8 cellular contexts compared by ENCODE assay signal in the genomic region with DNA sequence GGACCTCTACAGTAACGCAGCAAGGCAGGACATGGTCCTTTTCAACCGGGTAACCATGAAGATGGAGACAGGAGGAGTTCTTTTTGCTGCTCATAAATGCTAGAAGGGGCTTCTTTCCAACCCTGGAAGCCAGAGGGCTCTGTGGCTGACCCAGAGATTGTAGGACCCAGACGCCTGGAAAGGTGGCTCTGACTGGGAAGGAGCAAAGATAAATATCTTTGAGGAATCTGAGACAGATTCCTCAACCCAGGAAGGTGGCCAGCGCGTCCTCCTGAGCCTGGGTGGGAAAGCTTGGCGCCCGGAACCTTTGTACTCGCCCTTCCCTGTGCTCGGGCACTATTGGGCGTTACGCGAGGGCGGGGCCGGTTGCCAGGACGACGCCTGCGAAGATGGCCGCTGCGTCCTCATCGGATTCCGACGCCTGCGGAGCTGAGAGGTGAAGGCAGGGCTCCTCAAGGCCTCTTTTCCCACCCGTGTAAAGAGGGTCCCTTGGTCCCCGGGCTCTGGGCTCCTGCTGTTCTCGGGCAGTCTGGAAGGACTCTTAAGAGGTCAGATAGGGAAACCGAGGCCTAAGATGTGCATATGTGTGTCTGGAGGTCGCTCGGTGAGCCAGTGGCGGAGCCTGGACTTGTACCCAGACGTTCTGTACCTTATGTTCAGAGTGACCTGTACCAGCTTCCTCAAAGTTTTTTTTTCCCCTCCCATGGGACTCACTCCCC. TPM values are rescaled to one million over a fixed set of nuclear protein-coding genes. Genes with fewer than 3 reads are reported as not detected.
DNase-seq lines count a peak whose midpoint lies in the region; ATAC-seq, FAIRE-seq and TF ChIP-seq lines count a peak whose summit lies in the region.

A gene (plus strand): TSS at position 365 of the 719 bp plus-strand sequence. CDS start 25 bp downstream, at position 390.

- H3K4me1 ChIP-seq in naive thymus-derived CD4-positive, alpha-beta T cell (ENCODE audit: control insufficient read depth in 2 of 2, insufficient read depth in 2 of 2, low read length in 2 of 2), result peaks cover 6 to 10% of the 10 kb centered on the region in 2 donors

- ATAC-seq in GM21390 (IDR thresholded peaks at IDR 0.05; ENCODE audit: unreplicated experiment), result peak; percentile 86
- ATAC-seq in naive thymus-derived CD4-positive, alpha-beta T cell, result peak; percentile 98
- peak; percentile 97 for ATAC-seq in stimulated activated effector memory CD8-positive, alpha-beta T cell treated with anti-CD3 and anti-CD28 coated beads, Interleukin-12 subunit alpha, Interleukin-12 subunit beta, amount 100 ng/mL, for 72 hours

- no peaks in the 10 kb centered on the region for H3K27me3 Mint-ChIP-seq in naive thymus-derived CD4-positive, alpha-beta T cell

- POLR2A ChIA-PET in naive thymus-derived CD4-positive, alpha-beta T cell (lab: Charles Lee), result interaction anchor here (0.6 to 1.7 kb wide), 6 partner anchors 9 to 1150 kb away, joined by 3 to 8 read pairs (median 4); a partner anchor contains a TSS

- peak within 1 kb of the TSS; percentile 86 to 95 (median 90) for H3K4me3 Mint-ChIP-seq in naive thymus-derived CD4-positive, alpha-beta T cell
- peak within 1 kb of the TSS; percentile 84 for H3K4me3 Mint-ChIP-seq in stimulated activated effector memory CD8-positive, alpha-beta T cell treated with anti-CD3 and anti-CD28 coated beads, Interleukin-12 subunit alpha, Interleukin-12 subunit beta, amount 100 ng/mL, for 72 hours

- H3K36me3 Mint-ChIP-seq in naive thymus-derived CD4-positive, alpha-beta T cell, result peaks cover 0 to 7% (median 5%) of the 10 kb centered on the region in 5 donors
- H3K36me3 Mint-ChIP-seq in stimulated activated effector memory CD8-positive, alpha-beta T cell treated with anti-CD3 and anti-CD28 coated beads, Interleukin-12 subunit alpha, Interleukin-12 subunit beta, amount 100 ng/mL, for 72 hours, result peaks cover 33% of the 10 kb centered on the region

- peak within 1 kb of the TSS; percentile 65 for H3K27ac ChIP-seq in naive thymus-derived CD4-positive, alpha-beta T cell (ENCODE audit: low read depth, low read length)

- H3K27ac Mint-ChIP-seq in naive thymus-derived CD4-positive, alpha-beta T cell, result peak within 1 kb of the TSS; percentile 36 to 77 (median 67)
- peak within 1 kb of the TSS; percentile 87 for H3K27ac Mint-ChIP-seq in stimulated activated effector memory CD8-positive, alpha-beta T cell treated with anti-CD3 and anti-CD28 coated beads, Interleukin-12 subunit alpha, Interleukin-12 subunit beta, amount 100 ng/mL, for 72 hours

- TF ChIP-seq RAD21 in Ishikawa (IDR thresholded peaks at IDR 0.05; ENCODE audit: low read depth), result 0 out of 2 replicates have a peak, but pooled peaks have one; percentile 18

- H3K9me3 ChIP-seq in naive thymus-derived CD4-positive, alpha-beta T cell (ENCODE audit: control insufficient read depth in 2 of 3, low read length in 3 of 3), result no peaks in the 10 kb centered on the region

- H3K9me3 Mint-ChIP-seq in naive thymus-derived CD4-positive, alpha-beta T cell, result peaks cover 0 to 2% (median 0%) of the 10 kb centered on the region in 11 donors
- H3K9me3 Mint-ChIP-seq in stimulated activated effector memory CD8-positive, alpha-beta T cell treated with anti-CD3 and anti-CD28 coated beads, Interleukin-12 subunit alpha, Interleukin-12 subunit beta, amount 100 ng/mL, for 72 hours, result no peaks in the 10 kb centered on the region

- H3K4me1 Mint-ChIP-seq in naive thymus-derived CD4-positive, alpha-beta T cell, result peaks cover 9 to 24% (median 18%) of the 10 kb centered on the region in 7 donors
- peaks cover 14% of the 10 kb centered on the region for H3K4me1 Mint-ChIP-seq in stimulated activated effector memory CD8-positive, alpha-beta T cell treated with anti-CD3 and anti-CD28 coated beads, Interleukin-12 subunit alpha, Interleukin-12 subunit beta, amount 100 ng/mL, for 72 hours

- peak within 1 kb of the TSS; percentile 89 for H3K4me3 ChIP-seq in naive thymus-derived CD4-positive, alpha-beta T cell (ENCODE audit: low read length)

- CTCF ChIA-PET in naive thymus-derived CD4-positive, alpha-beta T cell (lab: Charles Lee), result interaction anchor here (0.6 kb wide), 1 partner anchor 168 kb away, joined by 3 read pairs; no protein-coding TSS in a partner anchor

- no peak for FAIRE-seq in RCC 7860 (lab: Jason Lieb, UNC)

- H3K27me3 ChIP-seq in naive thymus-derived CD4-positive, alpha-beta T cell (ENCODE audit: control insufficient read depth in 2 of 2, insufficient read depth in 2 of 2, low read length in 2 of 2), result no peaks in the 10 kb centered on the region

- TF ChIP-seq EP300 in Ishikawa (IDR thresholded peaks at IDR 0.05; ENCODE audit: borderline replicate concordance), result no peak

- peak; percentile 56 for DNase-seq in CMK (ENCODE audit: low read depth)
- DNase-seq in RCC 7860 (ENCODE audit: low spot score), result peak; percentile 37
- DNase-seq in activated T-helper 1 cell treated with Interleukin-2 at 50 U/mL for 16 hours (ENCODE audit: low read depth), result peak; percentile 66
- peak; percentile 68 for DNase-seq in fibroblast of gingiva (ENCODE audit: low read depth)
- peak; percentile 64 to 85 (median 78) for DNase-seq in naive thymus-derived CD4-positive, alpha-beta T cell
- DNase-seq in stimulated activated effector memory CD8-positive, alpha-beta T cell treated with anti-CD3 and anti-CD28 coated beads, Interleukin-12 subunit alpha, Interleukin-12 subunit beta, amount 100 ng/mL, for 72 hours (ENCODE audit: low spot score in 2 of 2), result peak; percentile 84 to 92

- H3K36me3 ChIP-seq in naive thymus-derived CD4-positive, alpha-beta T cell (ENCODE audit: control insufficient read depth in 2 of 3, insufficient read depth in 3 of 3, low read length in 3 of 3), result peaks cover 0 to 21% (median 0%) of the 10 kb centered on the region in 3 experiments

- intact Hi-C loops in naive thymus-derived CD4-positive, alpha-beta T cell (cut with micrococcal nuclease), result loop anchor here (1.0 to 2.0 kb wide), 5 partner anchors 30 to 128 kb away; a partner anchor contains a TSS

TF ChIP-seq in Ishikawa, 13 proteins besides CTCF, POLR2A, EP300 and RAD21:
- peak; percentile 97 for TF ChIP-seq TAF1 (IDR thresholded peaks at IDR 0.05; ENCODE audit: low read depth)
- 0 out of 2 replicates have a peak, but pooled peaks have one; percentile 15 for TF ChIP-seq EGR1 (IDR thresholded peaks at IDR 0.05)
- TF ChIP-seq, protein P1, sequence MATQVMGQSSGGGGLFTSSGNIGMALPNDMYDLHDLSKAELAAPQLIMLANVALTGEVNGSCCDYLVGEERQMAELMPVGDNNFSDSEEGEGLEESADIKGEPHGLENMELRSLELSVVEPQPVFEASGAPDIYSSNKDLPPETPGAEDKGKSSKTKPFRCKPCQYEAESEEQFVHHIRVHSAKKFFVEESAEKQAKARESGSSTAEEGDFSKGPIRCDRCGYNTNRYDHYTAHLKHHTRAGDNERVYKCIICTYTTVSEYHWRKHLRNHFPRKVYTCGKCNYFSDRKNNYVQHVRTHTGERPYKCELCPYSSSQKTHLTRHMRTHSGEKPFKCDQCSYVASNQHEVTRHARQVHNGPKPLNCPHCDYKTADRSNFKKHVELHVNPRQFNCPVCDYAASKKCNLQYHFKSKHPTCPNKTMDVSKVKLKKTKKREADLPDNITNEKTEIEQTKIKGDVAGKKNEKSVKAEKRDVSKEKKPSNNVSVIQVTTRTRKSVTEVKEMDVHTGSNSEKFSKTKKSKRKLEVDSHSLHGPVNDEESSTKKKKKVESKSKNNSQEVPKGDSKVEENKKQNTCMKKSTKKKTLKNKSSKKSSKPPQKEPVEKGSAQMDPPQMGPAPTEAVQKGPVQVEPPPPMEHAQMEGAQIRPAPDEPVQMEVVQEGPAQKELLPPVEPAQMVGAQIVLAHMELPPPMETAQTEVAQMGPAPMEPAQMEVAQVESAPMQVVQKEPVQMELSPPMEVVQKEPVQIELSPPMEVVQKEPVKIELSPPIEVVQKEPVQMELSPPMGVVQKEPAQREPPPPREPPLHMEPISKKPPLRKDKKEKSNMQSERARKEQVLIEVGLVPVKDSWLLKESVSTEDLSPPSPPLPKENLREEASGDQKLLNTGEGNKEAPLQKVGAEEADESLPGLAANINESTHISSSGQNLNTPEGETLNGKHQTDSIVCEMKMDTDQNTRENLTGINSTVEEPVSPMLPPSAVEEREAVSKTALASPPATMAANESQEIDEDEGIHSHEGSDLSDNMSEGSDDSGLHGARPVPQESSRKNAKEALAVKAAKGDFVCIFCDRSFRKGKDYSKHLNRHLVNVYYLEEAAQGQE (IDR thresholded peaks at IDR 0.05; ENCODE audit: low read depth), result no peak
- TF ChIP-seq, protein P2, sequence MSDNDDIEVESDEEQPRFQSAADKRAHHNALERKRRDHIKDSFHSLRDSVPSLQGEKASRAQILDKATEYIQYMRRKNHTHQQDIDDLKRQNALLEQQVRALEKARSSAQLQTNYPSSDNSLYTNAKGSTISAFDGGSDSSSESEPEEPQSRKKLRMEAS (IDR thresholded peaks at IDR 0.05), result peak; percentile 60
- TF ChIP-seq TEAD4 (IDR thresholded peaks at IDR 0.05), result 0 out of 2 replicates have a peak, but pooled peaks have one; percentile 19
- TF ChIP-seq CREB1 (IDR thresholded peaks at IDR 0.05; ENCODE audit: low read depth), result no peak
- no peak for TF ChIP-seq CEBPB (IDR thresholded peaks at IDR 0.05)
- TF ChIP-seq, protein P3, sequence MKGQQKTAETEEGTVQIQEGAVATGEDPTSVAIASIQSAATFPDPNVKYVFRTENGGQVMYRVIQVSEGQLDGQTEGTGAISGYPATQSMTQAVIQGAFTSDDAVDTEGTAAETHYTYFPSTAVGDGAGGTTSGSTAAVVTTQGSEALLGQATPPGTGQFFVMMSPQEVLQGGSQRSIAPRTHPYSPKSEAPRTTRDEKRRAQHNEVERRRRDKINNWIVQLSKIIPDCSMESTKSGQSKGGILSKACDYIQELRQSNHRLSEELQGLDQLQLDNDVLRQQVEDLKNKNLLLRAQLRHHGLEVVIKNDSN (IDR thresholded peaks at IDR 0.05), result 0 out of 2 replicates have a peak, but pooled peaks have one; percentile 48
- no peak for TF ChIP-seq ZBTB7A (IDR thresholded peaks at IDR 0.05; ENCODE audit: low read depth)
- peak; percentile 71; the same call in 1 of the 2 replicates for TF ChIP-seq TCF12 (IDR thresholded peaks at IDR 0.05; ENCODE audit: low read depth)
- peak; percentile 97 for TF ChIP-seq YY1 (IDR thresholded peaks at IDR 0.05; ENCODE audit: low read depth)
TF ChIP-seq in Ishikawa: peak in this region for 7.

RNA-seq across cellular contexts. Expression of the gene that starts here (rescaled TPM):
- total RNA-seq in naive thymus-derived CD4-positive, alpha-beta T cell, result 10 to 100 TPM; 16.9 to 38.2 (median 23.6) TPM
- 10 to 100 TPM in 1 of 2 donors, 1 to 10 TPM in 1; 9.6 to 13.9 TPM for polyA plus RNA-seq in naive thymus-derived CD4-positive, alpha-beta T cell

Comparison
In these comparisons a context has a peak if more than half of its experiments do, and no peak if none do; other contexts are left out.
1. Peak in every context shown above with its lines: DNase-seq, ATAC-seq, H3K4me3 ChIP-seq and H3K27ac ChIP-seq.
2. DNase-seq: peak in every context shown above with its lines; median percentile 88 in stimulated activated effector memory CD8-positive, alpha-beta T cell treated with anti-CD3 and anti-CD28 coated beads, Interleukin-12 subunit alpha, Interleukin-12 subunit beta, amount 100 ng/mL, for 72 hours; 78 in naive thymus-derived CD4-positive, alpha-beta T cell; 68 in fibroblast of gingiva; 66 in activated T-helper 1 cell treated with Interleukin-2 at 50 U/mL for 16 hours; 56 in CMK; 37 in RCC 7860.